In genomic region chr19:51338563-51339312, GRCh38 we compare ENCODE assay signal across 8 cellular contexts. TPM values are rescaled to one million over a fixed set of nuclear protein-coding genes. Genes with fewer than 3 reads are reported as not detected.
DNase-seq lines count a peak whose midpoint lies in the region; ATAC-seq and TF ChIP-seq lines count a peak whose summit lies in the region.

No MANE protein-coding gene starts in this region.

- H3K4me1 ChIP-seq in IMR-90 (ENCODE audit: control insufficient read depth, insufficient read depth, low read length) (no peaks in the 10 kb centered on the region), cardiac muscle cell (ENCODE audit: low read depth) (peaks cover 3% of the 10 kb centered on the region), parathyroid adenoma (peaks cover 12% of the 10 kb centered on the region), thyroid gland (peaks cover 9 to 14% of the 10 kb centered on the region in 2 donors)

- no peaks in the 10 kb centered on the region for H3K79me2 ChIP-seq in parathyroid adenoma

- WGBS in IMR-90 (ENCODE audit: extremely low coverage in 2 of 2, insufficient read length in 1 of 2), 2 experiments = 1% methylated on average over 15 of the region's 43 CpGs; no CpG with 5 or more reads in 1 of the 2 experiments
- WGBS in thyroid gland, 2 donors = 6 to 7% methylated on average over 19 to 30 of the region's 43 CpGs

- no peaks in the 10 kb centered on the region for H3K36me3 ChIP-seq in IMR-90 (ENCODE audit: control insufficient read depth, insufficient read depth, low read length)
- H3K36me3 ChIP-seq in cardiac muscle cell = no peaks in the 10 kb centered on the region
- H3K36me3 ChIP-seq in parathyroid adenoma (ENCODE audit: control insufficient read depth, insufficient read depth, low read length) = no peaks in the 10 kb centered on the region
- H3K36me3 ChIP-seq in thyroid gland = no peaks in the 10 kb centered on the region

- H3K27ac Mint-ChIP-seq in activated naive CD8-positive, alpha-beta T cell = peak overlapping the region; percentile 83

- H3K9me3 ChIP-seq in IMR-90 (ENCODE audit: control insufficient read depth, insufficient read depth, low read length) (no peaks in the 10 kb centered on the region), cardiac muscle cell (ENCODE audit: low read depth) (no peaks in the 10 kb centered on the region), parathyroid adenoma (ENCODE audit: control insufficient read depth, low read length) (no peaks in the 10 kb centered on the region), thyroid gland (no peaks in the 10 kb centered on the region)

- H3K9ac ChIP-seq in IMR-90 (ENCODE audit: low read depth, low read length) (0 out of 2 replicates have a peak overlapping the region, but pooled peaks have one; percentile 22), parathyroid adenoma (no peak overlapping the region)

- H3K23ac ChIP-seq in IMR-90 (ENCODE audit: low read depth, low read length) = no peak overlapping the region

- H3K4me3 ChIP-seq in IMR-90 (ENCODE audit: insufficient read depth, low read depth, low read length) = peak overlapping the region; percentile 55
- peak overlapping the region; percentile 62 for H3K4me3 ChIP-seq in cardiac muscle cell
- H3K4me3 ChIP-seq in parathyroid adenoma (ENCODE audit: low read depth, low read length) = peak overlapping the region; percentile 72
- H3K4me3 ChIP-seq in thyroid gland (replicated peaks in 1 of 3) = peak overlapping the region in 1 of 3 donors; percentile 38

- no peak overlapping the region for H3K56ac ChIP-seq in IMR-90 (ENCODE audit: extremely low read depth, insufficient read depth, low read length)

- in situ Hi-C loops in IMR-90 (cut with MboI; ENCODE audit: low sequenced_read_pairs) = no loop called here

- no peak overlapping the region for H3K18ac ChIP-seq in IMR-90 (ENCODE audit: low read depth, low read length)

- no peak overlapping the region for H2BK15ac ChIP-seq in IMR-90 (ENCODE audit: low read depth, low read length)

- no peak overlapping the region for H2BK5ac ChIP-seq in IMR-90 (ENCODE audit: low read depth, low read length, poor library complexity, severe bottlenecking)

- H2BK20ac ChIP-seq in IMR-90 (ENCODE audit: low read depth, low read length) = no peak overlapping the region

- no peaks in the 10 kb centered on the region for H3K79me1 ChIP-seq in IMR-90 (ENCODE audit: low read depth in 1 of 2, low read length in 2 of 2)

- no peak overlapping the region for H3K14ac ChIP-seq in IMR-90 (replicated peaks; ENCODE audit: low read depth, low read length)

- H3K36me3 Mint-ChIP-seq in activated naive CD8-positive, alpha-beta T cell = no peaks in the 10 kb centered on the region

- H3K27me3 ChIP-seq in IMR-90 (ENCODE audit: control insufficient read depth, insufficient read depth, low read length) = no peaks in the 10 kb centered on the region
- H3K27me3 ChIP-seq in cardiac muscle cell = no peaks in the 10 kb centered on the region
- H3K27me3 ChIP-seq in parathyroid adenoma (ENCODE audit: control insufficient read depth, insufficient read depth, low read length) = no peaks in the 10 kb centered on the region
- no peaks in the 10 kb centered on the region for H3K27me3 ChIP-seq in thyroid gland

- no peak overlapping the region for H2AK5ac ChIP-seq in IMR-90 (ENCODE audit: low read depth, low read length)

- CTCF ChIA-PET in IMR-90 (lab: Yijun Ruan, JAX) = interaction anchor here (0.6 to 0.7 kb wide), 2 partner anchors 133 to 439 kb away, joined by 3 read pairs; no protein-coding TSS in a partner anchor

- intact Hi-C loops in IMR-90 (cut with micrococcal nuclease) (loop anchor here (1.0 to 5.0 kb wide), 7 partner anchors 28 to 439 kb away; partner anchors contain the start of gene ETFB), thyroid gland (cut with DNase I) (no loop called here)

- ATAC-seq in GM21381 (IDR thresholded peaks at IDR 0.05; ENCODE audit: unreplicated experiment) (peak; percentile 54), IMR-90 (ENCODE audit: low read depth) (peak; percentile 74)

- POLR2A ChIA-PET in IMR-90 (lab: Charles Lee; ENCODE audit: unreplicated experiment) = no interaction called here

- H2BK120ac ChIP-seq in IMR-90 (ENCODE audit: low read depth, low read length) = no peak overlapping the region

- H4K8ac ChIP-seq in IMR-90 (ENCODE audit: low read depth in 2 of 2, low read length in 2 of 2) = peak overlapping the region in 1 of 2 experiments; percentile 22; a peak in 2 of 4 replicates

- DNase-seq in D341Med (ENCODE audit: low spot score) (peak; percentile 93), IMR-90 (peak; percentile 61), SKM-1 treated with dmso at 0.1 percent for 144 hours (lab: John Stamatoyannopoulos, UW; ENCODE audit: unreplicated experiment) (peak; percentile 44), cardiac muscle cell (ENCODE audit: low read depth in 1 of 2, low spot score in 1 of 2) (peak; percentile 81 to 91), thyroid gland (peak; percentile 80 to 84)

- TF ChIP-seq POLR2A in IMR-90 (IDR thresholded peaks at IDR 0.05; ENCODE audit: low read depth, low read length) (no peak), thyroid gland (IDR thresholded peaks at IDR 0.05) (no peak)

- H3K4me2 ChIP-seq in IMR-90 (ENCODE audit: low read depth, low read length) (peak overlapping the region; percentile 92), parathyroid adenoma (ENCODE audit: low read length) (peak overlapping the region; percentile 77)

- H4K5ac ChIP-seq in IMR-90 (ENCODE audit: low read depth, low read length) = no peak overlapping the region

- no TSS peak for BruUV-seq in IMR-90 (replicated peaks; lab: Mats Ljungman, UMichigan)

- peak overlapping the region; percentile 50; the same call in 1 of the 2 replicates for H3K4ac ChIP-seq in IMR-90 (ENCODE audit: low read depth, low read length)

- H3K4me1 Mint-ChIP-seq in activated naive CD8-positive, alpha-beta T cell (ENCODE audit: low read depth) = peaks cover 20% of the 10 kb centered on the region

- dilution Hi-C loops in IMR-90 (cut with HindIII; ENCODE audit: low sequenced_read_pairs, unreplicated experiment) = no loop called here

- peak; percentile 73 for TF ChIP-seq RAD21 in IMR-90 (IDR thresholded peaks at IDR 0.05; ENCODE audit: low read length)

- peaks cover 5% of the 10 kb centered on the region for H3K27me3 Mint-ChIP-seq in activated naive CD8-positive, alpha-beta T cell

- H2AK9ac ChIP-seq in IMR-90 (replicated peaks; ENCODE audit: low read depth, low read length, poor library complexity) = peak overlapping the region; percentile 62

- H3K4me3 Mint-ChIP-seq in activated naive CD8-positive, alpha-beta T cell = peak overlapping the region; percentile 95

- no peak overlapping the region for H4K91ac ChIP-seq in IMR-90 (ENCODE audit: insufficient read depth, low read depth, low read length)

- 0 out of 2 replicates have a peak, but pooled peaks cover 4% of the 10 kb centered on the region for H3K9me1 ChIP-seq in IMR-90 (ENCODE audit: insufficient read depth, low read length)

- TF ChIP-seq CTCF in IMR-90 (conservative IDR thresholded peaks at IDR 0.05; ENCODE audit: low read depth, low read length) (peak; percentile 80), cardiac muscle cell (IDR thresholded peaks at IDR 0.05; ENCODE audit: low read depth, low read length) (peak; percentile 78), parathyroid adenoma (IDR thresholded peaks at IDR 0.05) (peak; percentile 96), thyroid gland (IDR thresholded peaks at IDR 0.05) (peak; percentile 62 to 91 (median 70))

- H3K27ac ChIP-seq in IMR-90 (ENCODE audit: insufficient read depth, low read length) (no peak overlapping the region), cardiac muscle cell (peak overlapping the region; percentile 65), parathyroid adenoma (peak overlapping the region; percentile 56), thyroid gland (peak overlapping the region in 1 of 3 donors; percentile 61)

- no peaks in the 10 kb centered on the region for H3K9me3 Mint-ChIP-seq in activated naive CD8-positive, alpha-beta T cell (ENCODE audit: low read depth)

- no peaks in the 10 kb centered on the region for H4K20me1 ChIP-seq in IMR-90 (ENCODE audit: insufficient read depth, low read length)

- H2AFZ ChIP-seq in IMR-90 (replicated peaks; ENCODE audit: low read length, poor library complexity) (peak overlapping the region; percentile 98), parathyroid adenoma (peak overlapping the region; percentile 77)

RNA-seq across cellular contexts. Expression of gene VSIG10L, which starts 3.2 kb away (rescaled TPM):
- under 0.01 and 0.18 TPM in 2 replicates for total RNA-seq in IMR-90 (2012; rRNA removed)
- 1.2 and 1.4 TPM in 2 replicates for polyA plus RNA-seq in IMR-90 (2012; rRNA removed)
- polyA plus RNA-seq in IMR-90 (2012; cell fraction: cytosol; rRNA removed) = 0.55 and 0.85 TPM in 2 replicates
- 2.2 and 4.0 TPM in 2 replicates for polyA plus RNA-seq in IMR-90 (2012; cell fraction: nucleus; rRNA removed; ENCODE audit: low replicate concordance)
- total RNA-seq in cardiac muscle cell = 5.0 and 6.5 TPM in 2 replicates
- 8.1 and 9.1 TPM in 2 replicates for polyA plus RNA-seq in cardiac muscle cell
- under 1 TPM; 0.21 to 0.56 (median 0.28) TPM for total RNA-seq in thyroid gland

RNA-seq across cellular contexts. Expression of gene IGLON5, which starts 27.3 kb away (rescaled TPM):
- total RNA-seq in IMR-90 (2012; rRNA removed) (not detected in 2 replicates), cardiac muscle cell (9.7 and 12.6 TPM in 2 replicates), thyroid gland (under 1 TPM in 1 of 4 donors, not detected in 3; 0.54 TPM)
- polyA plus RNA-seq in IMR-90 (2012; rRNA removed) (not detected in 2 replicates), cardiac muscle cell (1.5 and 3.3 TPM in 2 replicates)
- polyA plus RNA-seq in IMR-90 (2012; cell fraction: cytosol; rRNA removed) = 0.05 TPM in 1 of 2 replicates, not detected in the other
- 0.03 and 0.04 TPM in 2 replicates for polyA plus RNA-seq in IMR-90 (2012; cell fraction: nucleus; rRNA removed; ENCODE audit: low replicate concordance)

RNA-seq across cellular contexts. Expression of gene ETFB, which starts 27.4 kb away (rescaled TPM):
- 166 and 175 TPM in 2 replicates for total RNA-seq in IMR-90 (2012; rRNA removed)
- polyA plus RNA-seq in IMR-90 (2012; rRNA removed) = 141 and 151 TPM in 2 replicates
- 243 and 354 TPM in 2 replicates for polyA plus RNA-seq in IMR-90 (2012; cell fraction: cytosol; rRNA removed)
- polyA plus RNA-seq in IMR-90 (2012; cell fraction: nucleus; rRNA removed; ENCODE audit: low replicate concordance) = 69.2 and 121 TPM in 2 replicates
- total RNA-seq in cardiac muscle cell = 203 and 276 TPM in 2 replicates
- 343 and 433 TPM in 2 replicates for polyA plus RNA-seq in cardiac muscle cell
- total RNA-seq in thyroid gland = 100 to 1,000 TPM in 2 of 4 donors, 10 to 100 TPM in 2; 73.1 to 177 (median 129) TPM

RNA-seq across cellular contexts. Expression of gene CLDND2, which starts 30.1 kb away (rescaled TPM):
- total RNA-seq in IMR-90 (2012; rRNA removed) = not detected in 2 replicates
- not detected in 2 replicates for polyA plus RNA-seq in IMR-90 (2012; rRNA removed)
- polyA plus RNA-seq in IMR-90 (2012; cell fraction: cytosol; rRNA removed) = not detected in 2 replicates
- not detected in 2 replicates for polyA plus RNA-seq in IMR-90 (2012; cell fraction: nucleus; rRNA removed; ENCODE audit: low replicate concordance)
- total RNA-seq in cardiac muscle cell = 0.45 TPM in 1 of 2 replicates, not detected in the other
- polyA plus RNA-seq in cardiac muscle cell = 16.5 and 22.3 TPM in 2 replicates
- total RNA-seq in thyroid gland = not detected

RNA-seq across cellular contexts. Expression of gene NKG7, which starts 33.7 kb away (rescaled TPM):
- total RNA-seq in IMR-90 (2012; rRNA removed) = not detected in 2 replicates
- not detected in 2 replicates for polyA plus RNA-seq in IMR-90 (2012; rRNA removed)
- not detected in 2 replicates for polyA plus RNA-seq in IMR-90 (2012; cell fraction: cytosol; rRNA removed)
- not detected in 2 replicates for polyA plus RNA-seq in IMR-90 (2012; cell fraction: nucleus; rRNA removed; ENCODE audit: low replicate concordance)
- not detected in 2 replicates for total RNA-seq in cardiac muscle cell
- polyA plus RNA-seq in cardiac muscle cell = 0.25 and 0.57 TPM in 2 replicates
- 1 to 10 TPM in 1 of 4 donors, under 1 TPM in 1, not detected in 2; 0.54 to 2.2 TPM for total RNA-seq in thyroid gland
